Comparison of ENCODE assay signal across 25 cellular contexts in the genomic region with DNA sequence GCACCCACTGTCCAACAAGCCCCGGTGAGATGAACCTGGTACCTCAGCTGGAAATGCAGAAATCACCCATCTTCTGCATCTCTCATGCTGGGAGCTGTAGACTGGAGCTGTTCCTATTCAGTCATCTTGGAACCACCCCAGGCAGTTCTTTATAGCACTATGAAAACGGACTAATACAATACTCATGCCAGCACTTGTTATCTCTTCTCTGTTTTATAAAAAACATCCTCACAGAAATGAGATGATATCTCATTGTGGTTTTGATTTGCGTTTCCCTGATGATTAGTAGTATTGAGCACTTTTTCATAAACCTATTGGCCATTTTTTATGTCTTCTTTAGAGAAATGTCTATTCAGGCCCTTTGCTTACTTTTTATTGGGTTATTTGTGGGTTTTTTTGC.
DNase-seq lines count a peak whose midpoint lies in the region; ATAC-seq and TF ChIP-seq lines count a peak whose summit lies in the region.
"Had no signal": no experiment of that assay in that cellular context is flagged by ENCODE, and none has a peak within 500 bp of the region (broad histone marks: within the 10 kb centered on the region; RNA-seq: fewer than 3 reads in every experiment).

No MANE protein-coding gene starts in this region.

- H3K9me2 ChIP-seq in OCI-LY1 (ENCODE audit: low read depth, low read length) (no peaks in the 10 kb centered on the region), PC-3 (replicated peaks; ENCODE audit: low read length) (no peaks in the 10 kb centered on the region)

- peak; percentile 29; the same call in 1 of the 2 replicates for ATAC-seq in PC-3
- peak; percentile 57; the same call in 1 of the 3 replicates for ATAC-seq in SK-N-SH treated with all-trans-retinoic acid at 6 μM for 48 hours
- ATAC-seq: GM12878 had no signal

- DNase-seq in PC-3 (no peak), neural progenitor cell (ENCODE audit: low spot score) (no peak), NCI-H82 treated with DMSO at 0.1 percent for 48 hours (lab: John Stamatoyannopoulos, UW; ENCODE audit: unreplicated experiment) (no peak), NCI-H69 (lab: John Stamatoyannopoulos, UW) (no peak), H4 (ENCODE audit: low spot score) (no peak)
- DNase-seq in activated CD4-positive, alpha-beta T cell treated with anti-CD3 and anti-CD28 coated beads, Interleukin-2, amount 50 U/mL, for 4 hours = no peak
- DNase-seq: 8988T; ACHN; BE2C; C1 segment of cervical spinal cord; CD4-positive, alpha-beta memory T cell; CD4-positive, CD25-positive, alpha-beta regulatory T cell; CD8-positive, alpha-beta memory T cell; COR-L47; DMS 273 treated with DMSO at 0.1 percent for 48 hours; DMS153; DMS53; DMS79; EL; GDM1 had no signal

- H3K4me2 ChIP-seq in OCI-LY1 (ENCODE audit: low read length) (peak overlapping the region; percentile 27), PC-3 (ENCODE audit: low read length) (no peak overlapping the region), neural progenitor cell (no peak overlapping the region)
- H3K4me2 ChIP-seq: BLaER1 had no signal

- intact Hi-C loops in PC-3 (cut with micrococcal nuclease) = no loop called here

- H3F3A ChIP-seq in OCI-LY1 (ENCODE audit: insufficient read depth, low read length) = no peaks in the 10 kb centered on the region
- no peaks in the 10 kb centered on the region for H3F3A ChIP-seq in PC-3 (ENCODE audit: low read length, unreplicated experiment)
- no peaks in the 10 kb centered on the region for H3F3A ChIP-seq in neural progenitor cell (ENCODE audit: low read depth)

- CTCF ChIA-PET in PC-3 (lab: Charles Lee) = no interaction called here

- H3K4me1 Mint-ChIP-seq in neural progenitor cell = peaks cover 26% of the 10 kb centered on the region
- H3K4me1 Mint-ChIP-seq: CD14-positive monocyte; CD4-positive, alpha-beta memory T cell; CD4-positive, CD25-positive, alpha-beta regulatory T cell; CD8-positive, alpha-beta memory T cell had no signal

- H3K4me1 ChIP-seq in OCI-LY1 (ENCODE audit: insufficient read depth, low read length, severe bottlenecking) (peaks cover 51% of the 10 kb centered on the region), PC-3 (ENCODE audit: insufficient read depth, low read length) (no peaks in the 10 kb centered on the region), neural progenitor cell (peaks cover 29% of the 10 kb centered on the region)
- H3K4me1 ChIP-seq: BE2C had no signal

- TF ChIP-seq CTCF in OCI-LY1 (IDR thresholded peaks at IDR 0.05; ENCODE audit: low read length) = no peak
- no peak for TF ChIP-seq CTCF in PC-3 (conservative IDR thresholded peaks at IDR 0.05; ENCODE audit: low read depth, low read length)
- no peak for TF ChIP-seq CTCF in neural progenitor cell (IDR thresholded peaks at IDR 0.05)

- peaks cover 10% of the 10 kb centered on the region for H3K9me3 Mint-ChIP-seq in neural progenitor cell

- H3K27ac ChIP-seq in OCI-LY1 (ENCODE audit: low read depth, low read length, poor library complexity, severe bottlenecking) (no peak overlapping the region), PC-3 (ENCODE audit: low read length) (no peak overlapping the region), neural progenitor cell (no peak overlapping the region)
- H3K27ac ChIP-seq: BLaER1 had no signal

- no peak overlapping the region for H3K9ac ChIP-seq in OCI-LY1 (ENCODE audit: low read length)
- H3K9ac ChIP-seq in PC-3 (ENCODE audit: low read length) = no peak overlapping the region
- no peak overlapping the region for H3K9ac ChIP-seq in neural progenitor cell
- H3K9ac ChIP-seq: BLaER1 had no signal

- H2AFZ ChIP-seq in OCI-LY1 (ENCODE audit: low read length) (peak overlapping the region; percentile 98; the same call in 1 of the 2 replicates), PC-3 (ENCODE audit: low read length) (no peak overlapping the region), neural progenitor cell (replicated peaks) (peak overlapping the region; percentile 85)

- no peaks in the 10 kb centered on the region for H3K27me3 ChIP-seq in OCI-LY1 (ENCODE audit: insufficient read depth, low read length)
- H3K27me3 ChIP-seq in PC-3 (ENCODE audit: low read length) = no peaks in the 10 kb centered on the region
- H3K27me3 ChIP-seq in neural progenitor cell = no peaks in the 10 kb centered on the region
- H3K27me3 ChIP-seq: BE2C, BLaER1 had no signal

- POLR2A ChIA-PET in PC-3 (lab: Charles Lee; ENCODE audit: unreplicated experiment) = no interaction called here

- H3K4me3 Mint-ChIP-seq in neural progenitor cell = no peak overlapping the region
- H3K4me3 Mint-ChIP-seq: CD14-positive monocyte; CD4-positive, alpha-beta memory T cell; CD4-positive, CD25-positive, alpha-beta regulatory T cell; CD8-positive, alpha-beta memory T cell had no signal

- BruUV-seq in PC-3 (replicated peaks; lab: Mats Ljungman, UMichigan) = no TSS peak

- H3K27ac Mint-ChIP-seq in neural progenitor cell = peak overlapping the region; percentile 50
- H3K27ac Mint-ChIP-seq: CD14-positive monocyte; CD4-positive, alpha-beta memory T cell; CD4-positive, CD25-positive, alpha-beta regulatory T cell; CD8-positive, alpha-beta memory T cell had no signal

- no peaks in the 10 kb centered on the region for H3K27me3 Mint-ChIP-seq in neural progenitor cell (ENCODE audit: insufficient read depth, low read depth)
- H3K27me3 Mint-ChIP-seq: CD4-positive, alpha-beta memory T cell; CD8-positive, alpha-beta memory T cell had no signal

- no peaks in the 10 kb centered on the region for H3K9me3 ChIP-seq in OCI-LY1 (ENCODE audit: low read length)
- H3K9me3 ChIP-seq in PC-3 (ENCODE audit: low read length) = no peaks in the 10 kb centered on the region
- H3K9me3 ChIP-seq in neural progenitor cell (ENCODE audit: low read depth) = no peaks in the 10 kb centered on the region
- H3K9me3 ChIP-seq: BE2C, BLaER1 had no signal

- no peaks in the 10 kb centered on the region for H4K20me1 ChIP-seq in OCI-LY1 (ENCODE audit: insufficient read depth, low read length)
- H4K20me1 ChIP-seq in PC-3 (ENCODE audit: low read length) = no peaks in the 10 kb centered on the region
- no peaks in the 10 kb centered on the region for H4K20me1 ChIP-seq in neural progenitor cell (ENCODE audit: low read depth)
- H4K20me1 ChIP-seq: BLaER1 had no signal

- H3K36me3 ChIP-seq in OCI-LY1 (ENCODE audit: insufficient read depth, low read length) = no peaks in the 10 kb centered on the region
- H3K36me3 ChIP-seq in PC-3 (ENCODE audit: low read depth, low read length) = no peaks in the 10 kb centered on the region
- H3K36me3 ChIP-seq in neural progenitor cell = no peaks in the 10 kb centered on the region
- H3K36me3 ChIP-seq: BE2C, BLaER1 had no signal

- H3K4me3 ChIP-seq in OCI-LY1 (ENCODE audit: low read depth, low read length, poor library complexity, severe bottlenecking) (no peak overlapping the region), PC-3 (ENCODE audit: low read length) (no peak overlapping the region), neural progenitor cell (no peak overlapping the region)
- H3K4me3 ChIP-seq: BLaER1, GM12878 had no signal

- H3K36me3 Mint-ChIP-seq in neural progenitor cell = no peaks in the 10 kb centered on the region
- H3K36me3 Mint-ChIP-seq: CD14-positive monocyte; CD4-positive, alpha-beta memory T cell; CD4-positive, CD25-positive, alpha-beta regulatory T cell; CD8-positive, alpha-beta memory T cell had no signal

- no peaks in the 10 kb centered on the region for H3K79me2 ChIP-seq in OCI-LY1 (ENCODE audit: insufficient read depth, low read length)
- no peaks in the 10 kb centered on the region for H3K79me2 ChIP-seq in PC-3 (ENCODE audit: low read length)
- H3K79me2 ChIP-seq in neural progenitor cell (ENCODE audit: low read depth) = no peaks in the 10 kb centered on the region

TF ChIP-seq in SK-N-SH treated with all-trans-retinoic acid at 6 μM for 48 hours, 23 proteins besides CTCF, POLR2A, EP300 and RAD21 (continues in another document):
- TF ChIP-seq ISL1 (CRISPR knock-in tag; IDR thresholded peaks at IDR 0.05) (peak; percentile 35; the same call in 1 of the 2 replicates), ZNF70 (CRISPR knock-in tag; IDR thresholded peaks at IDR 0.05) (no peak), ARNTL (CRISPR knock-in tag; IDR thresholded peaks at IDR 0.05; ENCODE audit: borderline replicate concordance, low read depth) (no peak), CSDC2 (CRISPR knock-in tag; IDR thresholded peaks at IDR 0.05) (no peak), ESRRG (CRISPR knock-in tag; IDR thresholded peaks at IDR 0.05) (no peak), BACH2 (CRISPR knock-in tag; IDR thresholded peaks at IDR 0.05; ENCODE audit: borderline replicate concordance) (no peak), TCF4 (CRISPR knock-in tag; IDR thresholded peaks at IDR 0.05; ENCODE audit: borderline replicate concordance) (peak; percentile 52; the same call in 1 of the 2 replicates), ZNF8 (CRISPR knock-in tag; IDR thresholded peaks at IDR 0.05) (no peak)
- TF ChIP-seq, protein P1, sequence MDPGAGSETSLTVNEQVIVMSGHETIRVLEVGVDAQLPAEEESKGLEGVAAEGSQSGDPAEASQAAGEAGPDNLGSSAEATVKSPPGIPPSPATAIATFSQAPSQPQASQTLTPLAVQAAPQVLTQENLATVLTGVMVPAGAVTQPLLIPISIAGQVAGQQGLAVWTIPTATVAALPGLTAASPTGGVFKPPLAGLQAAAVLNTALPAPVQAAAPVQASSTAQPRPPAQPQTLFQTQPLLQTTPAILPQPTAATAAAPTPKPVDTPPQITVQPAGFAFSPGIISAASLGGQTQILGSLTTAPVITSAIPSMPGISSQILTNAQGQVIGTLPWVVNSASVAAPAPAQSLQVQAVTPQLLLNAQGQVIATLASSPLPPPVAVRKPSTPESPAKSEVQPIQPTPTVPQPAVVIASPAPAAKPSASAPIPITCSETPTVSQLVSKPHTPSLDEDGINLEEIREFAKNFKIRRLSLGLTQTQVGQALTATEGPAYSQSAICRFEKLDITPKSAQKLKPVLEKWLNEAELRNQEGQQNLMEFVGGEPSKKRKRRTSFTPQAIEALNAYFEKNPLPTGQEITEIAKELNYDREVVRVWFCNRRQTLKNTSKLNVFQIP (CRISPR knock-in tag; IDR thresholded peaks at IDR 0.05; ENCODE audit: borderline replicate concordance, low read depth) = no peak
- TF ChIP-seq, protein P2, sequence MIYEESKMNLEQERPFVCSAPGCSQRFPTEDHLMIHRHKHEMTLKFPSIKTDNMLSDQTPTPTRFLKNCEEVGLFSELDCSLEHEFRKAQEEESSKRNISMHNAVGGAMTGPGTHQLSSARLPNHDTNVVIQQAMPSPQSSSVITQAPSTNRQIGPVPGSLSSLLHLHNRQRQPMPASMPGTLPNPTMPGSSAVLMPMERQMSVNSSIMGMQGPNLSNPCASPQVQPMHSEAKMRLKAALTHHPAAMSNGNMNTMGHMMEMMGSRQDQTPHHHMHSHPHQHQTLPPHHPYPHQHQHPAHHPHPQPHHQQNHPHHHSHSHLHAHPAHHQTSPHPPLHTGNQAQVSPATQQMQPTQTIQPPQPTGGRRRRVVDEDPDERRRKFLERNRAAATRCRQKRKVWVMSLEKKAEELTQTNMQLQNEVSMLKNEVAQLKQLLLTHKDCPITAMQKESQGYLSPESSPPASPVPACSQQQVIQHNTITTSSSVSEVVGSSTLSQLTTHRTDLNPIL (CRISPR knock-in tag; IDR thresholded peaks at IDR 0.05; ENCODE audit: low read depth) = no peak
